Comparison of ENCODE assay signal across 10 cellular contexts in the genomic region with DNA sequence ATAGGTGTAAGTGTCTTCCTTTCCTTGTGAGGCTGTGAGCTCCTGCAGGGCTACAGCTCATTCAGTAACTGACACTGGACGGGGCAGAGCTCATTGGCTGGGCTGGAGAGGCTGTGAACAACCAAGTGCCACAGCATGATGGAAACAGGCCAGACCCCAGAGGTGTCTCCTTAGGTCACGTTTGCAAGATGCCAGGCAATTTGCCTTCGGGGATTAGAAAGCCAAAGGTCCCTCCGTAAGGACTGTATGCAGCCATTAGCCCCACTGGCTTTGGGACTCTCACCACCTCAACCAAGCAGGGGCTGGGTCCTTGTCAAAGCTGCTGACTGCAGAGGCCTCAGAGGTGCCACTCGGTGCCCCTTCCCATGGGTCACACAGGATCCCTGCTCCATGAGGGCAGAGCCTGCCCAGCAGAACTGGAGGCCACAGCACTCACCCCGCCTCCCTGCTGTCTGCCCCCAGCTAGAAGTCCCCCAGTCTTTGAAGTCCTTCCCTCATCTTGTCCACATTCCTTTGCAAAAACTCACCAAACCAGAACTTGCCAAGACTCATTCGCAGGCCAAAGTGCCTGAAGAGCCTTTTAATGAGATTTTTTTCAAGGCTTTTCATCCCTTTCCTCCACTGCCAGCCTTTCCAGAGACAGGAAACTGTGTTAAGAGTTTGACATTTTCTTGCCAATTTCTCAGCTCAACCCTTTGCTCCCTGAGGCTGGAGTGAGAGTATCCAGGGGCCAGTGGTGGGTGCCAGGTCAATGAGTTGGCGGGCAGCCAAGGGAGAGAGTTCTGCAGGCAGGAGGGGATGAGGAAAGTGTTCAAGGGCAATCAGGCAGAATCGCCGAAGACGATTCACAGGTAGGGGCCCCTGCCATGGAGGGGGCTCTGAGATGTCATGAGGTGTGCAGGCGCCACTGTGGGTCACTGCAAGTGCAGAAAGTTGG. TPM values are rescaled to one million over a fixed set of nuclear protein-coding genes. Genes with fewer than 3 reads are reported as not detected.
DNase-seq lines count a peak whose midpoint lies in the region; ATAC-seq and TF ChIP-seq lines count a peak whose summit lies in the region.
"Had no signal": no experiment of that assay in that cellular context is flagged by ENCODE, and none has a peak within 500 bp of the region (broad histone marks: within the 10 kb centered on the region; RNA-seq: fewer than 3 reads in every experiment).

No MANE protein-coding gene starts in this region.

- H3K36me3 Mint-ChIP-seq in activated CD4-positive, alpha-beta T cell treated with anti-CD3 and anti-CD28 coated beads for 36 hours (ENCODE audit: low read depth) = no peaks in the 10 kb centered on the region

- CTCF ChIA-PET in activated CD4-positive, alpha-beta T cell treated with anti-CD3 and anti-CD28 coated beads for 36 hours (lab: Charles Lee) = no interaction called here

- H3K27ac ChIP-seq in adrenal gland (peak overlapping the region in 2 of 5 donors; percentile 17 to 40), heart right ventricle (peak overlapping the region in 3 of 10 donors; percentile 23 to 39 (median 23))

- no peaks in the 10 kb centered on the region for H3K9me3 Mint-ChIP-seq in activated CD4-positive, alpha-beta T cell treated with anti-CD3 and anti-CD28 coated beads for 36 hours (ENCODE audit: low read depth)

- H3K27ac Mint-ChIP-seq in activated CD4-positive, alpha-beta T cell treated with anti-CD3 and anti-CD28 coated beads for 36 hours = no peak overlapping the region

- no peaks in the 10 kb centered on the region for H3K27me3 ChIP-seq in adrenal gland
- no peaks in the 10 kb centered on the region for H3K27me3 ChIP-seq in heart right ventricle
- no peaks in the 10 kb centered on the region for H3K27me3 ChIP-seq in H7 (ENCODE audit: control insufficient read depth, insufficient read depth, low read length)

- 52 to 64% (median 55%) methylated on average over 10 to 12 of the region's 12 CpGs for WGBS in adrenal gland, 4 donors
- 48 to 59% methylated on average over 12 of the region's 12 CpGs for WGBS in heart right ventricle, 2 donors

- H3K36me3 ChIP-seq in adrenal gland (replicated peaks in 1 of 2) = no peaks in the 10 kb centered on the region
- H3K36me3 ChIP-seq in heart right ventricle = peaks cover 0 to 45% (median 12%) of the 10 kb centered on the region in 9 donors
- no peaks in the 10 kb centered on the region; the same call in none of the 2 replicates for H3K36me3 ChIP-seq in H7 (replicated peaks; ENCODE audit: control insufficient read depth, insufficient read depth, low read length)

- POLR2A ChIA-PET in activated CD4-positive, alpha-beta T cell treated with anti-CD3 and anti-CD28 coated beads for 36 hours (lab: Charles Lee) = no interaction called here

- no peaks in the 10 kb centered on the region for H3K9me3 ChIP-seq in adrenal gland (replicated peaks in 1 of 3)
- no peaks in the 10 kb centered on the region for H3K9me3 ChIP-seq in heart right ventricle

- H3K4me1 Mint-ChIP-seq in activated CD4-positive, alpha-beta T cell treated with anti-CD3 and anti-CD28 coated beads for 36 hours = no peaks in the 10 kb centered on the region

- H3K4me1 ChIP-seq in adrenal gland (replicated peaks in 1 of 2) = peaks cover 8 to 19% of the 10 kb centered on the region in 2 donors
- peaks cover 12 to 80% (median 57%) of the 10 kb centered on the region in 9 donors for H3K4me1 ChIP-seq in heart right ventricle

- peak; percentile 93 for DNase-seq in ELR (ENCODE audit: low read depth)
- DNase-seq in adrenal gland = peak in 4 of 7 donors; percentile 43 to 63 (median 50)
- DNase-seq in heart right ventricle = peak in 1 of 2 donors; percentile 31
- DNase-seq in retinal pigment epithelial cell (ENCODE audit: low read depth) = peak; percentile 93
- DNase-seq in NCI-H1092 treated with DMSO at 0.1 percent for 48 hours (lab: John Stamatoyannopoulos, UW) = no peak
- DNase-seq in activated T-cell treated with anti-CD3 and anti-CD28 coated beads for 4 hours = no peak
- no peak for DNase-seq in H7
- DNase-seq in activated CD4-positive, alpha-beta T cell treated with anti-CD3 and anti-CD28 coated beads for 36 hours = no peak
- DNase-seq: NCI-H526 treated with DMSO at 0.1 percent for 48 hours; stimulated activated CD4-positive, alpha-beta T cell treated with anti-CD3 and anti-CD28 coated beads, Interleukin-2, amount 100 ng/mL, for 24 hours had no signal

- intact Hi-C loops in adrenal gland (cut with DNase I) (no loop called here), heart right ventricle (cut with DNase I) (no loop called here)
- intact Hi-C loops in activated CD4-positive, alpha-beta T cell treated with anti-CD3 and anti-CD28 coated beads for 36 hours (cut with DNase I, micrococcal nuclease) = loop anchor here in 1 of 2 experiments (10.0 kb wide), 1 partner anchor 61 kb away; no protein-coding TSS in a partner anchor

- no peak for TF ChIP-seq CTCF in adrenal gland (IDR thresholded peaks at IDR 0.05)
- no peak for TF ChIP-seq CTCF in heart right ventricle (IDR thresholded peaks at IDR 0.05)
- no peak for TF ChIP-seq CTCF in retinal pigment epithelial cell (conservative IDR thresholded peaks at IDR 0.05; ENCODE audit: low read depth, low read length)

- no peaks in the 10 kb centered on the region for H3K27me3 Mint-ChIP-seq in activated CD4-positive, alpha-beta T cell treated with anti-CD3 and anti-CD28 coated beads for 36 hours

- peak in 7 of 8 donors; percentile 7 to 51 (median 41) for ATAC-seq in heart right ventricle
- ATAC-seq in activated CD4-positive, alpha-beta T cell treated with anti-CD3 and anti-CD28 coated beads for 36 hours = no peak

- H3K4me3 ChIP-seq in adrenal gland (no peak overlapping the region), heart right ventricle (no peak overlapping the region), retinal pigment epithelial cell (ENCODE audit: low read length) (no peak overlapping the region), H7 (ENCODE audit: insufficient read depth, low read depth, low read length) (no peak overlapping the region)

- no peak for TF ChIP-seq POLR2A in adrenal gland (IDR thresholded peaks at IDR 0.05)

- H3K4me3 Mint-ChIP-seq in activated CD4-positive, alpha-beta T cell treated with anti-CD3 and anti-CD28 coated beads for 36 hours = no peak overlapping the region

RNA-seq across cellular contexts. Expression of a gene that starts 39.7 kb away (rescaled TPM):
- 10 to 100 TPM; 11.9 to 23.4 (median 21.7) TPM for total RNA-seq in adrenal gland
- polyA plus RNA-seq in adrenal gland = 10 to 100 TPM in 1 of 3 donors, 1 to 10 TPM in 2; 3.8 to 14.9 (median 4.7) TPM
- 10 to 100 TPM; 16.3 to 26.5 (median 21.3) TPM for total RNA-seq in heart right ventricle
- 1 to 10 TPM; 7.0 to 9.5 TPM for polyA plus RNA-seq in heart right ventricle
- 16.1 and 16.8 TPM in 2 replicates for total RNA-seq in H7 (2014; rRNA removed; shearing (Covaris generic))
- 10 to 100 TPM; 25.5 to 29.4 TPM for total RNA-seq in activated CD4-positive, alpha-beta T cell treated with anti-CD3 and anti-CD28 coated beads for 36 hours

Comparison
In these comparisons a context has a peak if more than half of its experiments do, and no peak if none do; other contexts are left out.
1. DNase-seq: peak in ELR (single experiment), adrenal gland (4 of 7) and retinal pigment epithelial cell (single experiment); none in NCI-H1092 treated with DMSO at 0.1 percent for 48 hours (single experiment), activated T-cell treated with anti-CD3 and anti-CD28 coated beads for 4 hours (single experiment), H7 (single experiment) and activated CD4-positive, alpha-beta T cell treated with anti-CD3 and anti-CD28 coated beads for 36 hours (single experiment).